ENCODE assay signal across 1 cellular context in the genomic region with DNA sequence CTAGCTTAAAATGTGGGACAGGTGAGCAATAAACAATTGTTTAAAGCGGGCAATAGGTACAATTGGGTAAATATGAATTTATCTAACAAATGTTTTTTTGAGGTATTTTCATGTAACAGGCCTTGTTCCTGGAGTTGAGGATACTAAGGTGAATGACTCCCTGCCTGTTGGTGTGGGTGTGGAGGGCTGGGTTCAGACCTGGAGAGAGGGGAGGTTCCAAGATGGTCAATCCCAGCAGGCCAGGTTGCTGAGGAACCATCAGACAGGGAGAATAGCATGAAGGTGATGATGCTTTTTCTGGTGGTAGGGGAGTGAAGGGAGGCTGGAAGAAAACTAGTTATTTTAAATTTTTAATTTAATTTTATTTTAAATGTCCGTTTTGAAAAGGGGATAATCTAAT.
TF ChIP-seq lines count a peak whose summit lies in the region.

No MANE protein-coding gene starts in this region.

TF ChIP-seq in GM23338, 12 proteins besides CTCF, POLR2A, EP300 and RAD21 (continued from another document):
- TF ChIP-seq CREB1 (CRISPR knock-in tag; IDR thresholded peaks at IDR 0.05; ENCODE audit: low read depth): no peak
- TF ChIP-seq STAT1 (IDR thresholded peaks at IDR 0.05; ENCODE audit: unreplicated experiment): no peak
- TF ChIP-seq, protein P1, sequence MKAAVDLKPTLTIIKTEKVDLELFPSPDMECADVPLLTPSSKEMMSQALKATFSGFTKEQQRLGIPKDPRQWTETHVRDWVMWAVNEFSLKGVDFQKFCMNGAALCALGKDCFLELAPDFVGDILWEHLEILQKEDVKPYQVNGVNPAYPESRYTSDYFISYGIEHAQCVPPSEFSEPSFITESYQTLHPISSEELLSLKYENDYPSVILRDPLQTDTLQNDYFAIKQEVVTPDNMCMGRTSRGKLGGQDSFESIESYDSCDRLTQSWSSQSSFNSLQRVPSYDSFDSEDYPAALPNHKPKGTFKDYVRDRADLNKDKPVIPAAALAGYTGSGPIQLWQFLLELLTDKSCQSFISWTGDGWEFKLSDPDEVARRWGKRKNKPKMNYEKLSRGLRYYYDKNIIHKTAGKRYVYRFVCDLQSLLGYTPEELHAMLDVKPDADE (IDR thresholded peaks at IDR 0.05): no peak
- TF ChIP-seq EZH2 (IDR thresholded peaks at IDR 0.05; ENCODE audit: low read depth, unreplicated experiment): no peak
- TF ChIP-seq EZH2phosphoT487 (IDR thresholded peaks at IDR 0.05; ENCODE audit: unreplicated experiment): no peak
- TF ChIP-seq, protein P2, sequence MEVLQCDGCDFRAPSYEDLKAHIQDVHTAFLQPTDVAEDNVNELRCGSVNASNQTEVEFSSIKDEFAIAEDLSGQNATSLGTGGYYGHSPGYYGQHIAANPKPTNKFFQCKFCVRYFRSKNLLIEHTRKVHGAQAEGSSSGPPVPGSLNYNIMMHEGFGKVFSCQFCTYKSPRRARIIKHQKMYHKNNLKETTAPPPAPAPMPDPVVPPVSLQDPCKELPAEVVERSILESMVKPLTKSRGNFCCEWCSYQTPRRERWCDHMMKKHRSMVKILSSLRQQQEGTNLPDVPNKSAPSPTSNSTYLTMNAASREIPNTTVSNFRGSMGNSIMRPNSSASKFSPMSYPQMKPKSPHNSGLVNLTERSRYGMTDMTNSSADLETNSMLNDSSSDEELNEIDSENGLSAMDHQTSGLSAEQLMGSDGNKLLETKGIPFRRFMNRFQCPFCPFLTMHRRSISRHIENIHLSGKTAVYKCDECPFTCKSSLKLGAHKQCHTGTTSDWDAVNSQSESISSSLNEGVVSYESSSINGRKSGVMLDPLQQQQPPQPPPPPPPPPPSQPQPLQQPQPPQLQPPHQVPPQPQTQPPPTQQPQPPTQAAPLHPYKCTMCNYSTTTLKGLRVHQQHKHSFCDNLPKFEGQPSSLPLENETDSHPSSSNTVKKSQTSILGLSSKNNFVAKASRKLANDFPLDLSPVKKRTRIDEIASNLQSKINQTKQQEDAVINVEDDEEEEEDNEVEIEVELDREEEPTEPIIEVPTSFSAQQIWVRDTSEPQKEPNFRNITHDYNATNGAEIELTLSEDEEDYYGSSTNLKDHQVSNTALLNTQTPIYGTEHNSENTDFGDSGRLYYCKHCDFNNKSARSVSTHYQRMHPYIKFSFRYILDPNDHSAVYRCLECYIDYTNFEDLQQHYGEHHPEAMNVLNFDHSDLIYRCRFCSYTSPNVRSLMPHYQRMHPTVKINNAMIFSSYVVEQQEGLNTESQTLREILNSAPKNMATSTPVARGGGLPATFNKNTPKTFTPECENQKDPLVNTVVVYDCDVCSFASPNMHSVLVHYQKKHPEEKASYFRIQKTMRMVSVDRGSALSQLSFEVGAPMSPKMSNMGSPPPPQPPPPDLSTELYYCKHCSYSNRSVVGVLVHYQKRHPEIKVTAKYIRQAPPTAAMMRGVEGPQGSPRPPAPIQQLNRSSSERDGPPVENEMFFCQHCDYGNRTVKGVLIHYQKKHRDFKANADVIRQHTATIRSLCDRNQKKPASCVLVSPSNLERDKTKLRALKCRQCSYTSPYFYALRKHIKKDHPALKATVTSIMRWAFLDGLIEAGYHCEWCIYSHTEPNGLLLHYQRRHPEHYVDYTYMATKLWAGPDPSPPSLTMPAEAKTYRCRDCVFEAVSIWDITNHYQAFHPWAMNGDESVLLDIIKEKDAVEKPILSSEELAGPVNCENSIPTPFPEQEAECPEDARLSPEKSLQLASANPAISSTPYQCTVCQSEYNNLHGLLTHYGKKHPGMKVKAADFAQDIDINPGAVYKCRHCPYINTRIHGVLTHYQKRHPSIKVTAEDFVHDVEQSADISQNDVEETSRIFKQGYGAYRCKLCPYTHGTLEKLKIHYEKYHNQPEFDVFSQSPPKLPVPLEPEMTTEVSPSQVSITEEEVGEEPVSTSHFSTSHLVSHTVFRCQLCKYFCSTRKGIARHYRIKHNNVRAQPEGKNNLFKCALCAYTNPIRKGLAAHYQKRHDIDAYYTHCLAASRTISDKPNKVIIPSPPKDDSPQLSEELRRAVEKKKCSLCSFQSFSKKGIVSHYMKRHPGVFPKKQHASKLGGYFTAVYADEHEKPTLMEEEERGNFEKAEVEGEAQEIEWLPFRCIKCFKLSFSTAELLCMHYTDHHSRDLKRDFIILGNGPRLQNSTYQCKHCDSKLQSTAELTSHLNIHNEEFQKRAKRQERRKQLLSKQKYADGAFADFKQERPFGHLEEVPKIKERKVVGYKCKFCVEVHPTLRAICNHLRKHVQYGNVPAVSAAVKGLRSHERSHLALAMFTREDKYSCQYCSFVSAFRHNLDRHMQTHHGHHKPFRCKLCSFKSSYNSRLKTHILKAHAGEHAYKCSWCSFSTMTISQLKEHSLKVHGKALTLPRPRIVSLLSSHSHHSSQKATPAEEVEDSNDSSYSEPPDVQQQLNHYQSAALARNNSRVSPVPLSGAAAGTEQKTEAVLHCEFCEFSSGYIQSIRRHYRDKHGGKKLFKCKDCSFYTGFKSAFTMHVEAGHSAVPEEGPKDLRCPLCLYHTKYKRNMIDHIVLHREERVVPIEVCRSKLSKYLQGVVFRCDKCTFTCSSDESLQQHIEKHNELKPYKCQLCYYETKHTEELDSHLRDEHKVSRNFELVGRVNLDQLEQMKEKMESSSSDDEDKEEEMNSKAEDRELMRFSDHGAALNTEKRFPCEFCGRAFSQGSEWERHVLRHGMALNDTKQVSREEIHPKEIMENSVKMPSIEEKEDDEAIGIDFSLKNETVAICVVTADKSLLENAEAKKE (CRISPR knock-in tag; IDR thresholded peaks at IDR 0.05): no peak
